Comparison of ENCODE assay signal across 8 cellular contexts in genomic region chr2:60735496-60736250, GRCh38. TPM values are rescaled to one million over a fixed set of nuclear protein-coding genes. Genes with fewer than 3 reads are reported as not detected.
A peak's percentile ranks its signal among the peaks of the same experiment; 100 is the strongest.
DNase-seq lines count a peak whose midpoint lies in the region; ATAC-seq, FAIRE-seq and TF ChIP-seq lines count a peak whose summit lies in the region.

No MANE protein-coding gene starts in this region.

- H3K4me3 Mint-ChIP-seq in GM23338, result peak overlapping the region; percentile 81
- peak overlapping the region; percentile 77 to 96 (median 90) for H3K4me3 Mint-ChIP-seq in naive B cell

- no peak overlapping the region for H3K27ac ChIP-seq in GM23338 (ENCODE audit: low read depth)
- no peak overlapping the region for H3K27ac ChIP-seq in SK-N-SH (ENCODE audit: low read depth in 2 of 2, low read length in 1 of 2)
- H3K27ac ChIP-seq in dorsolateral prefrontal cortex, result no peak overlapping the region

- no peak for FAIRE-seq in GM12892 (lab: Jason Lieb, UNC)

- no peaks in the 10 kb centered on the region for H3K36me3 Mint-ChIP-seq in GM23338 (ENCODE audit: low read depth)
- H3K36me3 Mint-ChIP-seq in naive B cell, result peaks cover 0 to 4% of the 10 kb centered on the region in 2 donors

- H2AFZ ChIP-seq in GM23338, result peak overlapping the region; percentile 99
- peak overlapping the region; percentile 60; the same call in 1 of the 2 replicates for H2AFZ ChIP-seq in SK-N-SH (ENCODE audit: low read depth)

- H3K9me3 ChIP-seq in SK-N-SH, result no peaks in the 10 kb centered on the region

- H3K79me2 ChIP-seq in GM23338 (replicated peaks; ENCODE audit: insufficient read depth) (no peaks in the 10 kb centered on the region), SK-N-SH (ENCODE audit: insufficient read depth) (no peaks in the 10 kb centered on the region)

- H3K27ac Mint-ChIP-seq in GM23338 (no peak overlapping the region), naive B cell (no peak overlapping the region)

- peak; percentile 91 for ATAC-seq in GM23338
- peak; percentile 55 to 67 for ATAC-seq in naive B cell (ENCODE audit: low read depth in 2 of 2)
- ATAC-seq in GM21737 (IDR thresholded peaks at IDR 0.05; ENCODE audit: unreplicated experiment), result no peak

- H3K36me3 ChIP-seq in GM23338 (ENCODE audit: insufficient read depth), result no peaks in the 10 kb centered on the region
- no peaks in the 10 kb centered on the region for H3K36me3 ChIP-seq in SK-N-SH (replicated peaks in 1 of 2; ENCODE audit: control insufficient read depth in 1 of 2, insufficient read depth in 2 of 2, low read length in 1 of 2)

- H3K9me2 ChIP-seq in GM23338 (ENCODE audit: insufficient read depth) (no peaks in the 10 kb centered on the region), SK-N-SH (no peaks in the 10 kb centered on the region)

- CTCF ChIA-PET in SK-N-SH (lab: Yijun Ruan, JAX), result interaction anchor here (0.6 to 1.1 kb wide), 2 partner anchors 28 to 821 kb away, joined by 3 read pairs; no protein-coding TSS in a partner anchor

- 14% methylated on average over 16 of the region's 46 CpGs for WGBS in SK-N-SH (ENCODE audit: low lambda C conversion rate)

- peaks cover 17% of the 10 kb centered on the region for H3K27me3 ChIP-seq in GM23338 (ENCODE audit: insufficient read depth)
- peaks cover 6% of the 10 kb centered on the region; the same call in 1 of the 2 replicates for H3K27me3 ChIP-seq in SK-N-SH (ENCODE audit: insufficient read depth)
- peaks cover 0 to 34% (median 9%) of the 10 kb centered on the region in 45 donors for H3K27me3 ChIP-seq in dorsolateral prefrontal cortex

- H3K9me3 Mint-ChIP-seq in GM23338 (peaks cover 5% of the 10 kb centered on the region; the same call in 2 of the 3 replicates), naive B cell (peaks cover 0 to 6% (median 0%) of the 10 kb centered on the region in 7 donors)

- TF ChIP-seq CTCF in GM23338 (conservative IDR thresholded peaks at IDR 0.05; ENCODE audit: low read depth in 2 of 2) (no peak), SK-N-SH (IDR thresholded peaks at IDR 0.05) (no peak), dorsolateral prefrontal cortex (IDR thresholded peaks at IDR 0.05 in 54 of 56, conservative IDR thresholded peaks at IDR 0.05 in 2 of 56; ENCODE audit: low read depth in 1 of 56, partially characterized antibody in 56 of 56) (no peak)

- intact Hi-C loops in dorsolateral prefrontal cortex (cut with DNase I), result no loop called here

- peak; percentile 74 for DNase-seq in GM23338 (ENCODE audit: low spot score)
- peak; percentile 71 for DNase-seq in SK-N-SH
- DNase-seq in dorsolateral prefrontal cortex, result peak in 1 of 10 donors; percentile 30
- DNase-seq in naive B cell, result no peak
- DNase-seq in GM12892 (ENCODE audit: insufficient read length), result no peak
- DNase-seq in COLO829 (ENCODE audit: low spot score), result no peak
- DNase-seq in hypothalamus (lab: John Stamatoyannopoulos, UW), result no peak

- no peak for TF ChIP-seq EP300 in SK-N-SH (IDR thresholded peaks at IDR 0.05; ENCODE audit: borderline replicate concordance in 1 of 2, low read depth in 1 of 2, low read length in 1 of 2)

- TF ChIP-seq RAD21 in SK-N-SH (IDR thresholded peaks at IDR 0.05; ENCODE audit: low read length), result no peak

- H3K4me3 ChIP-seq in GM23338 (peak overlapping the region; percentile 63), SK-N-SH (ENCODE audit: low read depth in 2 of 2, low read length in 1 of 2) (peak overlapping the region; percentile 39 to 41), dorsolateral prefrontal cortex (peak overlapping the region in 58 of 59 donors; percentile 19 to 65 (median 49))

- no peak overlapping the region for H3K9ac ChIP-seq in SK-N-SH

- H3K4me1 ChIP-seq in GM23338 (ENCODE audit: insufficient read depth) (no peaks in the 10 kb centered on the region), SK-N-SH (ENCODE audit: control insufficient read depth in 1 of 2, insufficient read depth in 2 of 2, low read depth in 1 of 2, low read length in 1 of 2) (no peaks in the 10 kb centered on the region)

- H4K20me1 ChIP-seq in GM23338 (replicated peaks; ENCODE audit: insufficient read depth) (no peaks in the 10 kb centered on the region), SK-N-SH (ENCODE audit: insufficient read depth) (no peaks in the 10 kb centered on the region)

- TF ChIP-seq POLR2A in GM12892 (IDR thresholded peaks at IDR 0.05; ENCODE audit: low read depth, low read length), result no peak

- H3K27me3 Mint-ChIP-seq in GM23338 (ENCODE audit: insufficient read depth, low read depth, poor library complexity) (peaks cover 22% of the 10 kb centered on the region), naive B cell (peaks cover 30 to 55% (median 36%) of the 10 kb centered on the region in 3 donors)

- H3K4me1 Mint-ChIP-seq in GM23338 (peaks cover 4% of the 10 kb centered on the region; the same call in 2 of the 3 replicates), naive B cell (peaks cover 4 to 7% (median 5%) of the 10 kb centered on the region in 3 donors)

- H3K4me2 ChIP-seq in GM23338 (peak overlapping the region; percentile 86), SK-N-SH (peak overlapping the region; percentile 73)

- H3F3A ChIP-seq in GM23338 (replicated peaks; ENCODE audit: low read depth) (no peaks in the 10 kb centered on the region), SK-N-SH (replicated peaks; ENCODE audit: insufficient read depth) (no peaks in the 10 kb centered on the region)

- POLR2A ChIA-PET in SK-N-SH (lab: Yijun Ruan, JAX), result interaction anchor here (0.7 to 1.2 kb wide), 2 partner anchors 8 to 21 kb away, joined by 3 to 4 read pairs; partner anchors contain the start of gene PAPOLG

TF ChIP-seq in SK-N-SH, 30 proteins besides CTCF, POLR2A, EP300 and RAD21:
- TF ChIP-seq GABPA (IDR thresholded peaks at IDR 0.05; ENCODE audit: low read depth) (no peak), SMC3 (IDR thresholded peaks at IDR 0.05; ENCODE audit: low read depth, low read length) (no peak), MAX (IDR thresholded peaks at IDR 0.05; ENCODE audit: low read depth) (no peak), YY1 (IDR thresholded peaks at IDR 0.05; ENCODE audit: low read depth) (no peak), USF1 (IDR thresholded peaks at IDR 0.05; ENCODE audit: borderline replicate concordance, low read depth) (no peak), TAF1 (IDR thresholded peaks at IDR 0.05; ENCODE audit: borderline replicate concordance, low read depth, low read length) (no peak), CHD2 (IDR thresholded peaks at IDR 0.05; ENCODE audit: low read length, partially characterized antibody) (no peak), FOXJ3 (CRISPR knock-in tag; IDR thresholded peaks at IDR 0.05) (no peak), RCOR1 (IDR thresholded peaks at IDR 0.05; ENCODE audit: low read length) (no peak), TEAD4 (IDR thresholded peaks at IDR 0.05; ENCODE audit: borderline replicate concordance, insufficient read depth) (no peak), ZBTB33 (IDR thresholded peaks at IDR 0.05; ENCODE audit: borderline replicate concordance, low read depth) (no peak), NFIC (IDR thresholded peaks at IDR 0.05; ENCODE audit: borderline replicate concordance) (no peak), NRF1 (IDR thresholded peaks at IDR 0.05; ENCODE audit: low read depth, low read length) (no peak), MEF2A (IDR thresholded peaks at IDR 0.05; ENCODE audit: borderline replicate concordance, low read depth) (no peak)

RNA-seq across cellular contexts. Expression of gene PAPOLG, which starts 20.4 kb away (rescaled TPM):
- 31.2 and 37.6 TPM in 2 replicates for total RNA-seq in GM23338 (2014; rRNA removed; shearing (Covaris generic))
- 11.1 and 13.8 TPM in 2 replicates for polyA plus RNA-seq in GM23338 (2016; fragmentation: Nextera tagmentation; extraction: Ambion mirVana)
- polyA plus RNA-seq in SK-N-SH (2012; rRNA removed), result 2.1 and 3.4 TPM in 2 replicates
- 3.5 and 4.0 TPM in 2 replicates for polyA plus RNA-seq in SK-N-SH (2012; cell fraction: cytosol; rRNA removed)
- 2.3 and 5.3 TPM in 2 replicates for polyA plus RNA-seq in SK-N-SH (2012; cell fraction: nucleus; rRNA removed)
- 10 to 100 TPM; 13.2 to 32.0 (median 23.3) TPM for total RNA-seq in dorsolateral prefrontal cortex
- 10 to 100 TPM in 5 of 6 donors, 1 to 10 TPM in 1; 8.1 to 20.5 (median 18.4) TPM for polyA plus RNA-seq in naive B cell (ENCODE audit: low read depth in 6 of 6)
- polyA plus RNA-seq in GM12892 (2012; ENCODE audit: missing spikeins), result 7.0 TPM

Comparison
In these comparisons a context has a peak if more than half of its experiments do, and no peak if none do; other contexts are left out.
1. DNase-seq: peak in GM23338 (single experiment) and SK-N-SH (single experiment); none in naive B cell (single experiment), GM12892 (single experiment), COLO829 (single experiment) and hypothalamus (0 of 51).
2. Peak in every context shown above with its lines, with median percentiles within 50 percentile points of each other: H3K4me3 ChIP-seq.